In genomic region chr22:20606041-20606783, GRCh38 we compare ENCODE assay signal across 8 cellular contexts.
DNase-seq lines count a peak whose midpoint lies in the region; ATAC-seq and TF ChIP-seq lines count a peak whose summit lies in the region.

No MANE protein-coding gene starts in this region.

- H3K9me3 ChIP-seq in T-helper 17 cell (ENCODE audit: control insufficient read depth, low read length, poor library complexity, severe bottlenecking) = no peaks in the 10 kb centered on the region
- H3K9me3 ChIP-seq in ascending aorta = no peaks in the 10 kb centered on the region

- TF ChIP-seq CTCF in GM12865 (IDR thresholded peaks at IDR 0.05; ENCODE audit: insufficient read depth, low read depth, low read length, missing control alignments) (peak; percentile 93), ascending aorta (IDR thresholded peaks at IDR 0.05) (peak; percentile 15 to 39 (median 17))

- peak; percentile 91 for ATAC-seq in T-helper 17 cell
- ATAC-seq in GM19324 (IDR thresholded peaks at IDR 0.05; ENCODE audit: low FRiP score, unreplicated experiment) = no peak
- ATAC-seq in GM21447 (IDR thresholded peaks at IDR 0.05; ENCODE audit: unreplicated experiment) = no peak

- no peaks in the 10 kb centered on the region for H3K9me3 Mint-ChIP-seq in immature natural killer cell

- H3K27ac ChIP-seq in ascending aorta = no peak overlapping the region

- intact Hi-C loops in ascending aorta (cut with DNase I) = no loop called here

- no peaks in the 10 kb centered on the region for H3K4me1 ChIP-seq in ascending aorta

- H3K27ac Mint-ChIP-seq in T-helper 17 cell (peak overlapping the region; percentile 11), immature natural killer cell (peak overlapping the region; percentile 68 to 88 (median 82))

- peak; percentile 89 for DNase-seq in GM12865 (ENCODE audit: low read depth)
- DNase-seq in NCI-H1105 treated with DMSO at 0.1 percent for 48 hours (lab: John Stamatoyannopoulos, UW) = peak; percentile 49
- DNase-seq in T-helper 17 cell = peak; percentile 42 to 59 (median 45)
- DNase-seq in ascending aorta (ENCODE audit: low spot score in 2 of 2) = no peak
- peak; percentile 62 to 73 (median 73) for DNase-seq in immature natural killer cell
- DNase-seq in stimulated activated CD4-positive, alpha-beta T cell treated with anti-CD3 and anti-CD28 coated beads, Interleukin-2, amount 100 ng/mL, for 4 hours (ENCODE audit: low read depth) = peak; percentile 54

- H3K36me3 Mint-ChIP-seq in T-helper 17 cell (ENCODE audit: low read depth) = no peaks in the 10 kb centered on the region
- H3K36me3 Mint-ChIP-seq in immature natural killer cell = peaks cover 0 to 4% (median 3%) of the 10 kb centered on the region in 3 donors

- peaks cover 10% of the 10 kb centered on the region for H3K4me1 Mint-ChIP-seq in T-helper 17 cell
- peaks cover 58 to 64% of the 10 kb centered on the region in 2 donors for H3K4me1 Mint-ChIP-seq in immature natural killer cell

- H3K36me3 ChIP-seq in ascending aorta = no peaks in the 10 kb centered on the region

- no peaks in the 10 kb centered on the region for H3K27me3 ChIP-seq in ascending aorta

- H3K4me3 ChIP-seq in GM12865 (ENCODE audit: low read depth, low read length) (no peak overlapping the region), ascending aorta (no peak overlapping the region)

- H3K4me3 Mint-ChIP-seq in T-helper 17 cell = no peak overlapping the region
- peak overlapping the region; percentile 49 to 77 (median 71) for H3K4me3 Mint-ChIP-seq in immature natural killer cell

- H3K27me3 Mint-ChIP-seq in T-helper 17 cell (peaks cover 9% of the 10 kb centered on the region), immature natural killer cell (ENCODE audit: low read depth in 3 of 3) (peaks cover 0 to 9% (median 7%) of the 10 kb centered on the region in 3 donors)

Comparison
In these comparisons a context has a peak if more than half of its experiments do, and no peak if none do; other contexts are left out.
1. DNase-seq: peak in GM12865 (single experiment), NCI-H1105 treated with DMSO at 0.1 percent for 48 hours (single experiment), T-helper 17 cell (3 of 3), immature natural killer cell (3 of 3) and stimulated activated CD4-positive, alpha-beta T cell treated with anti-CD3 and anti-CD28 coated beads, Interleukin-2, amount 100 ng/mL, for 4 hours (single experiment); none in ascending aorta (0 of 2).